7 cellular contexts compared by ENCODE assay signal in genomic region chr9:133708770-133709611, GRCh38. TPM values are rescaled to one million over a fixed set of nuclear protein-coding genes. Genes with fewer than 3 reads are reported as not detected.
A peak's percentile ranks its signal among the peaks of the same experiment; 100 is the strongest.
DNase-seq lines count a peak whose midpoint lies in the region; ATAC-seq and TF ChIP-seq lines count a peak whose summit lies in the region.

No MANE protein-coding gene starts in this region.

- intact Hi-C loops in HCT116 (cut with micrococcal nuclease) = no loop called here

- H3K9me3 ChIP-seq in HCT116 (ENCODE audit: control insufficient read depth in 1 of 2, insufficient read depth in 1 of 2, low read depth in 1 of 2, low read length in 2 of 2) = no peaks in the 10 kb centered on the region
- no peaks in the 10 kb centered on the region for H3K9me3 ChIP-seq in Peyer's patch

- POLR2A ChIA-PET in HCT116 (lab: Charles Lee) = no interaction called here

- no peaks in the 10 kb centered on the region for H3K9me2 ChIP-seq in HCT116 (ENCODE audit: insufficient read depth)

- H3K4me1 ChIP-seq in HCT116 (ENCODE audit: control insufficient read depth in 1 of 2, insufficient read depth in 2 of 2, low read length in 2 of 2) (no peaks in the 10 kb centered on the region), Peyer's patch (peaks cover 0 to 5% (median 0%) of the 10 kb centered on the region in 4 donors)

- 0 out of 2 replicates have a peak, but pooled peaks have one; percentile 32 for ATAC-seq in HCT116
- no peak for ATAC-seq in activated naive CD8-positive, alpha-beta T cell treated with anti-CD3 and anti-CD28 coated beads, Interleukin-2, amount 50 U/mL, for 24 hours
- ATAC-seq in GM21825 (IDR thresholded peaks at IDR 0.05; ENCODE audit: unreplicated experiment) = no peak
- no peak for ATAC-seq in HG03108 (IDR thresholded peaks at IDR 0.05; ENCODE audit: unreplicated experiment)

- H3K36me3 Mint-ChIP-seq in activated naive CD8-positive, alpha-beta T cell treated with anti-CD3 and anti-CD28 coated beads, Interleukin-2, amount 50 U/mL, for 24 hours (ENCODE audit: low read depth) = no peaks in the 10 kb centered on the region

- TF ChIP-seq RAD21 in HCT116 (IDR thresholded peaks at IDR 0.05; ENCODE audit: low read depth) = no peak; the same call in 1 of the 2 replicates

- H3K36me3 ChIP-seq in HCT116 (ENCODE audit: control insufficient read depth in 1 of 2, insufficient read depth in 2 of 2, low read length in 2 of 2) = no peaks in the 10 kb centered on the region
- no peaks in the 10 kb centered on the region for H3K36me3 ChIP-seq in Peyer's patch

- RAD21 ChIA-PET in HCT116 (lab: Charles Lee; ENCODE audit: low non-redundant PET in 1 of 2, low total read pairs in 2 of 2, uncharacterized antibody in 2 of 2, unreplicated experiment in 2 of 2) = no interaction called here

- H3K27me3 ChIP-seq in HCT116 (ENCODE audit: insufficient read depth, low read length) = no peaks in the 10 kb centered on the region
- H3K27me3 ChIP-seq in Peyer's patch = no peaks in the 10 kb centered on the region

- TF ChIP-seq CTCF in HCT116 (IDR thresholded peaks at IDR 0.05 in 2 of 3, conservative IDR thresholded peaks at IDR 0.05 in 1 of 3; ENCODE audit: borderline replicate concordance in 1 of 3, insufficient read depth in 1 of 3, low read depth in 2 of 3, low read length in 2 of 3) (no peak), Peyer's patch (IDR thresholded peaks at IDR 0.05) (no peak)

- no peak overlapping the region for H3K9ac ChIP-seq in HCT116 (ENCODE audit: low read length)

- CTCF ChIA-PET in HCT116 (lab: Charles Lee) = no interaction called here

- no peak overlapping the region for H3K4me3 ChIP-seq in HCT116 (replicated peaks in 1 of 2; ENCODE audit: low read depth in 1 of 2, low read length in 2 of 2)
- no peak overlapping the region for H3K4me3 ChIP-seq in Peyer's patch

- no peak overlapping the region for H3K27ac Mint-ChIP-seq in activated naive CD8-positive, alpha-beta T cell treated with anti-CD3 and anti-CD28 coated beads, Interleukin-2, amount 50 U/mL, for 24 hours

- TF ChIP-seq POLR2A in HCT116 (IDR thresholded peaks at IDR 0.05; ENCODE audit: borderline replicate concordance, extremely low read depth, insufficient read depth, insufficient read length) (no peak), Peyer's patch (IDR thresholded peaks at IDR 0.05) (no peak)

- BruUV-seq in HCT116 (replicated peaks; lab: Mats Ljungman, UMichigan) = no TSS peak

- peaks cover 2% of the 10 kb centered on the region for H3K27me3 Mint-ChIP-seq in activated naive CD8-positive, alpha-beta T cell treated with anti-CD3 and anti-CD28 coated beads, Interleukin-2, amount 50 U/mL, for 24 hours

- DNase-seq in HCT116 (ENCODE audit: low read depth, low spot score) (no peak), Peyer's patch (peak in 2 of 3 donors; percentile 26 to 62), D341Med (ENCODE audit: low spot score) (no peak)
- peak; percentile 28 for DNase-seq in activated naive CD8-positive, alpha-beta T cell treated with anti-CD3 and anti-CD28 coated beads, Interleukin-2, amount 50 U/mL, for 24 hours
- peak; percentile 35 to 53 for DNase-seq in stimulated activated CD4-positive, alpha-beta T cell treated with anti-CD3 and anti-CD28 coated beads, Interleukin-2, amount 100 ng/mL, for 24 hours

- no peak overlapping the region for H2AFZ ChIP-seq in HCT116 (ENCODE audit: low read depth, low read length, poor library complexity, severe bottlenecking)

- H3K27ac ChIP-seq in HCT116 (ENCODE audit: low read depth, low read length) = no peak overlapping the region
- peak overlapping the region in 1 of 4 donors; percentile 10 for H3K27ac ChIP-seq in Peyer's patch

- no peak overlapping the region for H3K4me3 Mint-ChIP-seq in activated naive CD8-positive, alpha-beta T cell treated with anti-CD3 and anti-CD28 coated beads, Interleukin-2, amount 50 U/mL, for 24 hours

- H3K9me3 Mint-ChIP-seq in activated naive CD8-positive, alpha-beta T cell treated with anti-CD3 and anti-CD28 coated beads, Interleukin-2, amount 50 U/mL, for 24 hours = no peaks in the 10 kb centered on the region

- no peaks in the 10 kb centered on the region for H4K20me1 ChIP-seq in HCT116 (ENCODE audit: insufficient read depth)

- no peaks in the 10 kb centered on the region for H3K79me2 ChIP-seq in HCT116 (ENCODE audit: insufficient read depth, low read length)

- peaks cover 19% of the 10 kb centered on the region for H3K4me1 Mint-ChIP-seq in activated naive CD8-positive, alpha-beta T cell treated with anti-CD3 and anti-CD28 coated beads, Interleukin-2, amount 50 U/mL, for 24 hours

- H3K4me2 ChIP-seq in HCT116 (ENCODE audit: low read length) = no peak overlapping the region

TF ChIP-seq in HCT116, 20 proteins besides CTCF, POLR2A, EP300 and RAD21:
- TF ChIP-seq, protein P1, sequence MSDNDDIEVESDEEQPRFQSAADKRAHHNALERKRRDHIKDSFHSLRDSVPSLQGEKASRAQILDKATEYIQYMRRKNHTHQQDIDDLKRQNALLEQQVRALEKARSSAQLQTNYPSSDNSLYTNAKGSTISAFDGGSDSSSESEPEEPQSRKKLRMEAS (IDR thresholded peaks at IDR 0.05) = no peak
- TF ChIP-seq, protein P2, sequence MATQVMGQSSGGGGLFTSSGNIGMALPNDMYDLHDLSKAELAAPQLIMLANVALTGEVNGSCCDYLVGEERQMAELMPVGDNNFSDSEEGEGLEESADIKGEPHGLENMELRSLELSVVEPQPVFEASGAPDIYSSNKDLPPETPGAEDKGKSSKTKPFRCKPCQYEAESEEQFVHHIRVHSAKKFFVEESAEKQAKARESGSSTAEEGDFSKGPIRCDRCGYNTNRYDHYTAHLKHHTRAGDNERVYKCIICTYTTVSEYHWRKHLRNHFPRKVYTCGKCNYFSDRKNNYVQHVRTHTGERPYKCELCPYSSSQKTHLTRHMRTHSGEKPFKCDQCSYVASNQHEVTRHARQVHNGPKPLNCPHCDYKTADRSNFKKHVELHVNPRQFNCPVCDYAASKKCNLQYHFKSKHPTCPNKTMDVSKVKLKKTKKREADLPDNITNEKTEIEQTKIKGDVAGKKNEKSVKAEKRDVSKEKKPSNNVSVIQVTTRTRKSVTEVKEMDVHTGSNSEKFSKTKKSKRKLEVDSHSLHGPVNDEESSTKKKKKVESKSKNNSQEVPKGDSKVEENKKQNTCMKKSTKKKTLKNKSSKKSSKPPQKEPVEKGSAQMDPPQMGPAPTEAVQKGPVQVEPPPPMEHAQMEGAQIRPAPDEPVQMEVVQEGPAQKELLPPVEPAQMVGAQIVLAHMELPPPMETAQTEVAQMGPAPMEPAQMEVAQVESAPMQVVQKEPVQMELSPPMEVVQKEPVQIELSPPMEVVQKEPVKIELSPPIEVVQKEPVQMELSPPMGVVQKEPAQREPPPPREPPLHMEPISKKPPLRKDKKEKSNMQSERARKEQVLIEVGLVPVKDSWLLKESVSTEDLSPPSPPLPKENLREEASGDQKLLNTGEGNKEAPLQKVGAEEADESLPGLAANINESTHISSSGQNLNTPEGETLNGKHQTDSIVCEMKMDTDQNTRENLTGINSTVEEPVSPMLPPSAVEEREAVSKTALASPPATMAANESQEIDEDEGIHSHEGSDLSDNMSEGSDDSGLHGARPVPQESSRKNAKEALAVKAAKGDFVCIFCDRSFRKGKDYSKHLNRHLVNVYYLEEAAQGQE (IDR thresholded peaks at IDR 0.05; ENCODE audit: low read depth) = no peak
- TF ChIP-seq SP1 (IDR thresholded peaks at IDR 0.05; ENCODE audit: low read depth) = no peak
TF ChIP-seq in HCT116: peak in this region for 0.

RNA-seq across cellular contexts. Expression of gene SARDH, which starts 29.2 kb away (rescaled TPM):
- 5.6 TPM for total RNA-seq in HCT116 (2021; ENCODE audit: unreplicated experiment)
- polyA plus RNA-seq in HCT116 (2012) = 4.7 and 5.0 TPM in 2 replicates
- total RNA-seq in Peyer's patch = 1 to 10 TPM in 2 of 4 donors, under 1 TPM in 2; 0.47 to 5.0 (median 0.95) TPM

Comparison
In these comparisons a context has a peak if more than half of its experiments do, and no peak if none do; other contexts are left out.
1. DNase-seq: peak in Peyer's patch (2 of 3), activated naive CD8-positive, alpha-beta T cell treated with anti-CD3 and anti-CD28 coated beads, Interleukin-2, amount 50 U/mL, for 24 hours (single experiment) and stimulated activated CD4-positive, alpha-beta T cell treated with anti-CD3 and anti-CD28 coated beads, Interleukin-2, amount 100 ng/mL, for 24 hours (2 of 2); none in HCT116 (single experiment) and D341Med (single experiment).